ENCODE assay signal across 8 cellular contexts in genomic region chr2:232634319-232635150, GRCh38. TPM values are rescaled to one million over a fixed set of nuclear protein-coding genes. Genes with fewer than 3 reads are reported as not detected.
DNase-seq lines count a peak whose midpoint lies in the region; ATAC-seq and TF ChIP-seq lines count a peak whose summit lies in the region.

No MANE protein-coding gene starts in this region.

- no peak overlapping the region for H3K27ac Mint-ChIP-seq in CD4-positive, alpha-beta memory T cell
- H3K27ac Mint-ChIP-seq in glutamatergic neuron (ENCODE audit: unreplicated experiment): no peak overlapping the region

- ATAC-seq in SK-N-SH treated with all-trans-retinoic acid at 6 μM for 48 hours (peak; percentile 8; the same call in 1 of the 3 replicates), HG03354 (IDR thresholded peaks at IDR 0.05; ENCODE audit: poor library complexity, severe bottlenecking, unreplicated experiment) (no peak), HG02840 (IDR thresholded peaks at IDR 0.05; ENCODE audit: low FRiP score, unreplicated experiment) (no peak)

- peaks cover 22% of the 10 kb centered on the region for H3K4me1 ChIP-seq in CD4-positive, alpha-beta memory T cell (ENCODE audit: insufficient read depth, low read length)
- H3K4me1 ChIP-seq in ovary (ENCODE audit: insufficient read depth): peaks cover 4% of the 10 kb centered on the region

- peaks cover 2 to 18% (median 8%) of the 10 kb centered on the region in 4 donors for H3K4me1 Mint-ChIP-seq in CD4-positive, alpha-beta memory T cell
- no peaks in the 10 kb centered on the region for H3K4me1 Mint-ChIP-seq in glutamatergic neuron (ENCODE audit: low read depth, unreplicated experiment)

- H3K9me3 Mint-ChIP-seq in CD4-positive, alpha-beta memory T cell: peaks cover 0 to 4% (median 0%) of the 10 kb centered on the region in 8 donors
- no peaks in the 10 kb centered on the region for H3K9me3 Mint-ChIP-seq in glutamatergic neuron (ENCODE audit: unreplicated experiment)

- POLR2A ChIA-PET in CD4-positive, alpha-beta memory T cell (lab: Charles Lee; ENCODE audit: partially characterized antibody): no interaction called here

- no peaks in the 10 kb centered on the region for H3K36me3 Mint-ChIP-seq in CD4-positive, alpha-beta memory T cell
- no peaks in the 10 kb centered on the region for H3K36me3 Mint-ChIP-seq in glutamatergic neuron (ENCODE audit: unreplicated experiment)

- TF ChIP-seq EP300 in ovary (IDR thresholded peaks at IDR 0.05): no peak

- H3K4me3 ChIP-seq in CD4-positive, alpha-beta memory T cell (ENCODE audit: low read length in 2 of 2): no peak overlapping the region
- H3K4me3 ChIP-seq in ovary: peak overlapping the region; percentile 87

- H3K36me3 ChIP-seq in CD4-positive, alpha-beta memory T cell (ENCODE audit: insufficient read depth, low read length): no peaks in the 10 kb centered on the region
- no peaks in the 10 kb centered on the region for H3K36me3 ChIP-seq in ovary

- intact Hi-C loops in CD4-positive, alpha-beta memory T cell (cut with micrococcal nuclease): no loop called here
- intact Hi-C loops in ovary (cut with DNase I): no loop called here
- intact Hi-C loops in posterior vena cava (cut with DNase I): no loop called here

- no peak for DNase-seq in CD4-positive, alpha-beta memory T cell
- DNase-seq in glutamatergic neuron (no peak), ovary (peak; percentile 40 to 73 (median 58)), posterior vena cava (ENCODE audit: low spot score) (no peak), KG1 (lab: John Stamatoyannopoulos, UW) (no peak)

- H3K27me3 ChIP-seq in CD4-positive, alpha-beta memory T cell (ENCODE audit: insufficient read depth, low read length): peaks cover 12% of the 10 kb centered on the region
- H3K27me3 ChIP-seq in ovary: no peaks in the 10 kb centered on the region

- no peaks in the 10 kb centered on the region for H3K9me3 ChIP-seq in CD4-positive, alpha-beta memory T cell (ENCODE audit: control insufficient read depth in 1 of 2, low read length in 2 of 2)
- H3K9me3 ChIP-seq in ovary: no peaks in the 10 kb centered on the region

- CTCF ChIA-PET in CD4-positive, alpha-beta memory T cell (lab: Charles Lee; ENCODE audit: partially characterized antibody): no interaction called here

- TF ChIP-seq CTCF in glutamatergic neuron (IDR thresholded peaks at IDR 0.05; ENCODE audit: partially characterized antibody, unreplicated experiment): no peak
- TF ChIP-seq CTCF in ovary (IDR thresholded peaks at IDR 0.05): no peak

- H3K4me3 Mint-ChIP-seq in CD4-positive, alpha-beta memory T cell: peak overlapping the region; percentile 54 to 83 (median 66)
- peak overlapping the region; percentile 43 for H3K4me3 Mint-ChIP-seq in glutamatergic neuron (ENCODE audit: unreplicated experiment)

- no peak for TF ChIP-seq POLR2A in ovary (IDR thresholded peaks at IDR 0.05)

- H3K27me3 Mint-ChIP-seq in CD4-positive, alpha-beta memory T cell: peaks cover 31 to 34% of the 10 kb centered on the region in 2 donors
- H3K27me3 Mint-ChIP-seq in glutamatergic neuron (ENCODE audit: unreplicated experiment): peaks cover 26% of the 10 kb centered on the region

- H3K27ac ChIP-seq in CD4-positive, alpha-beta memory T cell (ENCODE audit: low read depth, low read length): no peak overlapping the region
- H3K27ac ChIP-seq in ovary: peak overlapping the region; percentile 87 to 94

- 34 to 45% (median 44%) methylated on average over 42 to 50 of the region's 50 CpGs for WGBS in ovary, 3 donors

TF ChIP-seq in SK-N-SH treated with all-trans-retinoic acid at 6 μM for 48 hours, 23 proteins besides CTCF, POLR2A, EP300 and RAD21:
- no peak for TF ChIP-seq ZNF70 (CRISPR knock-in tag; IDR thresholded peaks at IDR 0.05)
- TF ChIP-seq PPARA (CRISPR knock-in tag; IDR thresholded peaks at IDR 0.05; ENCODE audit: borderline replicate concordance): no peak
- TF ChIP-seq BACH2 (CRISPR knock-in tag; IDR thresholded peaks at IDR 0.05; ENCODE audit: borderline replicate concordance): no peak
- no peak for TF ChIP-seq ZC3H10 (CRISPR knock-in tag; IDR thresholded peaks at IDR 0.05)
- TF ChIP-seq, protein P1, sequence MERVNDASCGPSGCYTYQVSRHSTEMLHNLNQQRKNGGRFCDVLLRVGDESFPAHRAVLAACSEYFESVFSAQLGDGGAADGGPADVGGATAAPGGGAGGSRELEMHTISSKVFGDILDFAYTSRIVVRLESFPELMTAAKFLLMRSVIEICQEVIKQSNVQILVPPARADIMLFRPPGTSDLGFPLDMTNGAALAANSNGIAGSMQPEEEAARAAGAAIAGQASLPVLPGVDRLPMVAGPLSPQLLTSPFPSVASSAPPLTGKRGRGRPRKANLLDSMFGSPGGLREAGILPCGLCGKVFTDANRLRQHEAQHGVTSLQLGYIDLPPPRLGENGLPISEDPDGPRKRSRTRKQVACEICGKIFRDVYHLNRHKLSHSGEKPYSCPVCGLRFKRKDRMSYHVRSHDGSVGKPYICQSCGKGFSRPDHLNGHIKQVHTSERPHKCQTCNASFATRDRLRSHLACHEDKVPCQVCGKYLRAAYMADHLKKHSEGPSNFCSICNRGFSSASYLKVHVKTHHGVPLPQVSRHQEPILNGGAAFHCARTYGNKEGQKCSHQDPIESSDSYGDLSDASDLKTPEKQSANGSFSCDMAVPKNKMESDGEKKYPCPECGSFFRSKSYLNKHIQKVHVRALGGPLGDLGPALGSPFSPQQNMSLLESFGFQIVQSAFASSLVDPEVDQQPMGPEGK (CRISPR knock-in tag; IDR thresholded peaks at IDR 0.05; ENCODE audit: borderline replicate concordance): no peak
- TF ChIP-seq, protein P2, sequence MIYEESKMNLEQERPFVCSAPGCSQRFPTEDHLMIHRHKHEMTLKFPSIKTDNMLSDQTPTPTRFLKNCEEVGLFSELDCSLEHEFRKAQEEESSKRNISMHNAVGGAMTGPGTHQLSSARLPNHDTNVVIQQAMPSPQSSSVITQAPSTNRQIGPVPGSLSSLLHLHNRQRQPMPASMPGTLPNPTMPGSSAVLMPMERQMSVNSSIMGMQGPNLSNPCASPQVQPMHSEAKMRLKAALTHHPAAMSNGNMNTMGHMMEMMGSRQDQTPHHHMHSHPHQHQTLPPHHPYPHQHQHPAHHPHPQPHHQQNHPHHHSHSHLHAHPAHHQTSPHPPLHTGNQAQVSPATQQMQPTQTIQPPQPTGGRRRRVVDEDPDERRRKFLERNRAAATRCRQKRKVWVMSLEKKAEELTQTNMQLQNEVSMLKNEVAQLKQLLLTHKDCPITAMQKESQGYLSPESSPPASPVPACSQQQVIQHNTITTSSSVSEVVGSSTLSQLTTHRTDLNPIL (CRISPR knock-in tag; IDR thresholded peaks at IDR 0.05; ENCODE audit: low read depth): no peak
- TF ChIP-seq, protein P3, sequence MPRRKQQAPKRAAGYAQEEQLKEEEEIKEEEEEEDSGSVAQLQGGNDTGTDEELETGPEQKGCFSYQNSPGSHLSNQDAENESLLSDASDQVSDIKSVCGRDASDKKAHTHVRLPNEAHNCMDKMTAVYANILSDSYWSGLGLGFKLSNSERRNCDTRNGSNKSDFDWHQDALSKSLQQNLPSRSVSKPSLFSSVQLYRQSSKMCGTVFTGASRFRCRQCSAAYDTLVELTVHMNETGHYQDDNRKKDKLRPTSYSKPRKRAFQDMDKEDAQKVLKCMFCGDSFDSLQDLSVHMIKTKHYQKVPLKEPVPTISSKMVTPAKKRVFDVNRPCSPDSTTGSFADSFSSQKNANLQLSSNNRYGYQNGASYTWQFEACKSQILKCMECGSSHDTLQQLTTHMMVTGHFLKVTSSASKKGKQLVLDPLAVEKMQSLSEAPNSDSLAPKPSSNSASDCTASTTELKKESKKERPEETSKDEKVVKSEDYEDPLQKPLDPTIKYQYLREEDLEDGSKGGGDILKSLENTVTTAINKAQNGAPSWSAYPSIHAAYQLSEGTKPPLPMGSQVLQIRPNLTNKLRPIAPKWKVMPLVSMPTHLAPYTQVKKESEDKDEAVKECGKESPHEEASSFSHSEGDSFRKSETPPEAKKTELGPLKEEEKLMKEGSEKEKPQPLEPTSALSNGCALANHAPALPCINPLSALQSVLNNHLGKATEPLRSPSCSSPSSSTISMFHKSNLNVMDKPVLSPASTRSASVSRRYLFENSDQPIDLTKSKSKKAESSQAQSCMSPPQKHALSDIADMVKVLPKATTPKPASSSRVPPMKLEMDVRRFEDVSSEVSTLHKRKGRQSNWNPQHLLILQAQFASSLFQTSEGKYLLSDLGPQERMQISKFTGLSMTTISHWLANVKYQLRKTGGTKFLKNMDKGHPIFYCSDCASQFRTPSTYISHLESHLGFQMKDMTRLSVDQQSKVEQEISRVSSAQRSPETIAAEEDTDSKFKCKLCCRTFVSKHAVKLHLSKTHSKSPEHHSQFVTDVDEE (CRISPR knock-in tag; IDR thresholded peaks at IDR 0.05): no peak
- TF ChIP-seq ESRRG (CRISPR knock-in tag; IDR thresholded peaks at IDR 0.05): no peak
- no peak for TF ChIP-seq ZNF565 (CRISPR knock-in tag; conservative IDR thresholded peaks at IDR 0.05; ENCODE audit: low read depth)
- TF ChIP-seq SNAI2 (CRISPR knock-in tag; IDR thresholded peaks at IDR 0.05): no peak
- no peak for TF ChIP-seq GLIS3 (CRISPR knock-in tag; IDR thresholded peaks at IDR 0.05)
- no peak for TF ChIP-seq TOX (CRISPR knock-in tag; IDR thresholded peaks at IDR 0.05; ENCODE audit: borderline replicate concordance)
- TF ChIP-seq ZNF8 (CRISPR knock-in tag; IDR thresholded peaks at IDR 0.05): no peak
- no peak for TF ChIP-seq RARB (CRISPR knock-in tag; IDR thresholded peaks at IDR 0.05)
- TF ChIP-seq CSDC2 (CRISPR knock-in tag; IDR thresholded peaks at IDR 0.05): no peak
- TF ChIP-seq ZFP3 (CRISPR knock-in tag; IDR thresholded peaks at IDR 0.05): no peak
- TF ChIP-seq ISL1 (CRISPR knock-in tag; IDR thresholded peaks at IDR 0.05): no peak
- TF ChIP-seq TCF4 (CRISPR knock-in tag; IDR thresholded peaks at IDR 0.05; ENCODE audit: borderline replicate concordance): no peak
- no peak for TF ChIP-seq OSR1 (CRISPR knock-in tag; IDR thresholded peaks at IDR 0.05)
TF ChIP-seq in SK-N-SH treated with all-trans-retinoic acid at 6 μM for 48 hours: peak in this region for 0.

RNA-seq across cellular contexts. Expression of gene EFHD1, which starts 1.1 kb away (rescaled TPM):
- 1 to 10 TPM; 1.4 to 1.5 TPM for total RNA-seq in CD4-positive, alpha-beta memory T cell
- 1 to 10 TPM; 1.4 to 3.6 TPM for polyA plus RNA-seq in CD4-positive, alpha-beta memory T cell
- total RNA-seq in glutamatergic neuron (ENCODE audit: unreplicated experiment) (0.71 TPM), ovary (10 to 100 TPM; 14.8 to 87.0 (median 46.8) TPM), posterior vena cava (10 to 100 TPM; 42.2 to 69.7 TPM)
- 100 to 1,000 TPM in 1 of 2 donors, 10 to 100 TPM in 1; 83.4 to 154 TPM for polyA plus RNA-seq in ovary

Comparison
In these comparisons a context has a peak if more than half of its experiments do, and no peak if none do; other contexts are left out.
1. DNase-seq: peak in ovary (5 of 5); none in CD4-positive, alpha-beta memory T cell (0 of 5), glutamatergic neuron (single experiment), posterior vena cava (single experiment) and KG1 (single experiment).